17 cellular contexts compared by ENCODE assay signal in genomic region chr4:174069848-174070330, GRCh38.
A peak's percentile ranks its signal among the peaks of the same experiment; 100 is the strongest.
DNase-seq lines count a peak whose midpoint lies in the region; ATAC-seq and TF ChIP-seq lines count a peak whose summit lies in the region.
"Had no signal": no experiment of that assay in that cellular context is flagged by ENCODE, and none has a peak within 500 bp of the region (broad histone marks: within the 10 kb centered on the region; RNA-seq: fewer than 3 reads in every experiment).

No MANE protein-coding gene starts in this region.

- no peak overlapping the region for H3K4me3 ChIP-seq in right cardiac atrium (ENCODE audit: low read length)
- no peak overlapping the region for H3K4me3 ChIP-seq in tibial nerve
- H3K4me3 ChIP-seq in H7 (ENCODE audit: insufficient read depth, low read depth, low read length): no peak overlapping the region
- H3K4me3 ChIP-seq: HAP-1, Peyer's patch had no signal

- no peaks in the 10 kb centered on the region for H3K27me3 ChIP-seq in right cardiac atrium (ENCODE audit: control insufficient read depth, insufficient read depth)
- H3K27me3 ChIP-seq in tibial nerve: no peaks in the 10 kb centered on the region
- no peaks in the 10 kb centered on the region for H3K27me3 ChIP-seq in H7 (ENCODE audit: control insufficient read depth, insufficient read depth, low read length)
- H3K27me3 ChIP-seq: Peyer's patch had no signal

- no peak for DNase-seq in Right ventricle myocardium superior
- no peak for DNase-seq in right cardiac atrium
- peak; percentile 5 for DNase-seq in NCI-H2081 treated with DMSO at 0.1 percent for 48 hours (lab: John Stamatoyannopoulos, UW)
- DNase-seq in HUDEP-2 (lab: John Stamatoyannopoulos, UW; ENCODE audit: unreplicated experiment in 76 of 76): no peak
- no peak for DNase-seq in activated T-cell treated with anti-CD3 and anti-CD28 coated beads for 4 hours
- DNase-seq in tibial nerve (ENCODE audit: low spot score in 2 of 2): no peak
- DNase-seq in H7: no peak
- DNase-seq: Caco-2, DMS79, NCI-H1436, NCI-H226, NCI-H526 treated with DMSO at 0.1 percent for 48 hours, Peyer's patch had no signal

- no peaks in the 10 kb centered on the region for H3K36me3 ChIP-seq in tibial nerve
- H3K36me3 ChIP-seq in H7 (replicated peaks; ENCODE audit: control insufficient read depth, insufficient read depth, low read length): no peaks in the 10 kb centered on the region
- H3K36me3 ChIP-seq: HAP-1, Peyer's patch had no signal

- H3K27ac ChIP-seq in right cardiac atrium (ENCODE audit: low read length): no peak overlapping the region
- no peak overlapping the region for H3K27ac ChIP-seq in tibial nerve
- H3K27ac ChIP-seq: HL-60, Peyer's patch had no signal

- H3K9me3 ChIP-seq in right cardiac atrium (ENCODE audit: control insufficient read depth, low read length) (no peaks in the 10 kb centered on the region), tibial nerve (no peaks in the 10 kb centered on the region)
- H3K9me3 ChIP-seq: Caco-2, HAP-1, Peyer's patch had no signal

- WGBS in right cardiac atrium: 24% methylated on average over 2 of the region's 2 CpGs
- 42 to 56% methylated on average over 2 of the region's 2 CpGs for WGBS in tibial nerve, 2 donors

- peaks cover 1% of the 10 kb centered on the region for H3K4me1 ChIP-seq in right cardiac atrium (ENCODE audit: control insufficient read depth, insufficient read depth, low read length)
- H3K4me1 ChIP-seq in tibial nerve: no peaks in the 10 kb centered on the region
- H3K4me1 ChIP-seq: HAP-1, Peyer's patch had no signal

- intact Hi-C loops in Right ventricle myocardium superior (cut with DNase I) (no loop called here), right cardiac atrium (cut with DNase I) (no loop called here)

- no peak for TF ChIP-seq EP300 in tibial nerve (IDR thresholded peaks at IDR 0.05)

- TF ChIP-seq POLR2A in tibial nerve (IDR thresholded peaks at IDR 0.05): no peak

- peak; percentile 38 for ATAC-seq in Right ventricle myocardium superior (ENCODE audit: poor library complexity)
- no peak for ATAC-seq in right cardiac atrium
- peak; percentile 70 for ATAC-seq in SK-N-SH treated with all-trans-retinoic acid at 6 μM for 48 hours
- ATAC-seq: Right ventricle myocardium inferior had no signal

- no peak for TF ChIP-seq CTCF in tibial nerve (IDR thresholded peaks at IDR 0.05)

TF ChIP-seq in SK-N-SH treated with all-trans-retinoic acid at 6 μM for 48 hours, 23 proteins besides CTCF, POLR2A, EP300 and RAD21 (continues in another document):
- TF ChIP-seq TOX (CRISPR knock-in tag; IDR thresholded peaks at IDR 0.05; ENCODE audit: borderline replicate concordance): peak; percentile 92
- peak; percentile 84 for TF ChIP-seq ARNTL (CRISPR knock-in tag; IDR thresholded peaks at IDR 0.05; ENCODE audit: borderline replicate concordance, low read depth)
- peak; percentile 89 for TF ChIP-seq ZNF565 (CRISPR knock-in tag; conservative IDR thresholded peaks at IDR 0.05; ENCODE audit: low read depth)
- peak; percentile 96; the same call in 1 of the 2 replicates for TF ChIP-seq SNAI2 (CRISPR knock-in tag; IDR thresholded peaks at IDR 0.05)
- TF ChIP-seq ESRRG (CRISPR knock-in tag; IDR thresholded peaks at IDR 0.05): peak; percentile 98; the same call in 1 of the 2 replicates
- peak; percentile 100 for TF ChIP-seq TCF4 (CRISPR knock-in tag; IDR thresholded peaks at IDR 0.05; ENCODE audit: borderline replicate concordance)
- TF ChIP-seq ZFP3 (CRISPR knock-in tag; IDR thresholded peaks at IDR 0.05): peak; percentile 63; the same call in 1 of the 2 replicates
- peak; percentile 99 for TF ChIP-seq CREB5 (CRISPR knock-in tag; IDR thresholded peaks at IDR 0.05; ENCODE audit: low read depth)
- TF ChIP-seq RARB (CRISPR knock-in tag; IDR thresholded peaks at IDR 0.05): peak; percentile 92
- no peak for TF ChIP-seq OSR1 (CRISPR knock-in tag; IDR thresholded peaks at IDR 0.05)
- TF ChIP-seq ZNF8 (CRISPR knock-in tag; IDR thresholded peaks at IDR 0.05): peak; percentile 63
- peak; percentile 100 for TF ChIP-seq TSHZ2 (CRISPR knock-in tag; IDR thresholded peaks at IDR 0.05)
- TF ChIP-seq PATZ1 (CRISPR knock-in tag; IDR thresholded peaks at IDR 0.05; ENCODE audit: borderline replicate concordance): peak; percentile 99
- peak; percentile 98 for TF ChIP-seq ZC3H10 (CRISPR knock-in tag; IDR thresholded peaks at IDR 0.05)
- TF ChIP-seq CSRNP3 (CRISPR knock-in tag; IDR thresholded peaks at IDR 0.05): peak; percentile 99
- TF ChIP-seq CSDC2 (CRISPR knock-in tag; IDR thresholded peaks at IDR 0.05): peak; percentile 85; the same call in 1 of the 2 replicates
- TF ChIP-seq PPARA (CRISPR knock-in tag; IDR thresholded peaks at IDR 0.05; ENCODE audit: borderline replicate concordance): peak; percentile 45; the same call in 1 of the 2 replicates

Comparison
In these comparisons a context has a peak if more than half of its experiments do, and no peak if none do; other contexts are left out.
1. ATAC-seq: peak in Right ventricle myocardium superior (single experiment) and SK-N-SH treated with all-trans-retinoic acid at 6 μM for 48 hours (single experiment); none in right cardiac atrium (0 of 2).